20 cellular contexts compared by ENCODE assay signal in genomic region chr20:24998121-24998520, GRCh38. TPM values are rescaled to one million over a fixed set of nuclear protein-coding genes. Genes with fewer than 3 reads are reported as not detected.
"Had no signal": no experiment of that assay in that cellular context is flagged by ENCODE, and none has a peak within 500 bp of the region (broad histone marks: within the 10 kb centered on the region; RNA-seq: fewer than 3 reads in every experiment).

No MANE protein-coding gene starts in this region.

- H3K9me3 Mint-ChIP-seq: activated CD4-positive, alpha-beta memory T cell treated with anti-CD3 and anti-CD28 coated beads for 36 hours; activated naive CD8-positive, alpha-beta T cell treated with anti-CD3 and anti-CD28 coated beads, Interleukin-2, amount 50 U/mL, for 24 hours; activated T-helper 1 cell treated with anti-CD3 and anti-CD28 coated beads, Interleukin-12 subunit alpha, Interleukin-12 subunit beta, Interleukin-2, Interleukin-4 antibody, amounts not matched to agents 30 ng/mL and 10 ng/mL and 1 ng/mL, durations not matched to agents 14 hours and 24 hours and 36 hours; stimulated activated effector memory CD8-positive, alpha-beta T cell treated with anti-CD3 and anti-CD28 coated beads, Interleukin-12 subunit alpha, Interleukin-12 subunit beta, amount 100 ng/mL, for 72 hours; T-helper 2 cell treated with Interferon-gamma antibody and Interleukin-4, amounts not matched to agents 5 μg/mL and 100 μg/mL, for 36 hours had no signal

- H3K9me3 ChIP-seq: ascending aorta, SJSA1 had no signal

- H3K27me3 Mint-ChIP-seq: activated CD4-positive, alpha-beta memory T cell treated with anti-CD3 and anti-CD28 coated beads for 36 hours; activated naive CD8-positive, alpha-beta T cell treated with anti-CD3 and anti-CD28 coated beads, Interleukin-2, amount 50 U/mL, for 24 hours; memory B cell had no signal

- DNase-seq: activated CD4-positive, alpha-beta memory T cell treated with anti-CD3 and anti-CD28 coated beads for 36 hours; activated CD4-positive, alpha-beta T cell treated with anti-CD3 and anti-CD28 coated beads for 1 hour; activated naive CD4-positive, alpha-beta T cell; activated naive CD8-positive, alpha-beta T cell treated with anti-CD3 and anti-CD28 coated beads, Interleukin-2, amount 50 U/mL, for 24 hours; hypothalamus; left colon; SW 1271; trophoblast cell had no signal

- H3K27ac Mint-ChIP-seq: activated CD4-positive, alpha-beta memory T cell treated with anti-CD3 and anti-CD28 coated beads for 36 hours; activated naive CD8-positive, alpha-beta T cell treated with anti-CD3 and anti-CD28 coated beads, Interleukin-2, amount 50 U/mL, for 24 hours; activated T-helper 1 cell treated with anti-CD3 and anti-CD28 coated beads, Interleukin-12 subunit alpha, Interleukin-12 subunit beta, Interleukin-2, Interleukin-4 antibody, amounts not matched to agents 30 ng/mL and 10 ng/mL and 1 ng/mL, durations not matched to agents 14 hours and 24 hours and 36 hours; stimulated activated effector memory CD8-positive, alpha-beta T cell treated with anti-CD3 and anti-CD28 coated beads, Interleukin-12 subunit alpha, Interleukin-12 subunit beta, amount 100 ng/mL, for 72 hours; T-helper 2 cell treated with Interferon-gamma antibody and Interleukin-4, amounts not matched to agents 5 μg/mL and 100 μg/mL, for 36 hours had no signal

- H3K4me3 ChIP-seq: ascending aorta, SJSA1, skin epidermis had no signal

- ATAC-seq: activated naive CD8-positive, alpha-beta T cell treated with anti-CD3 and anti-CD28 coated beads, Interleukin-2, amount 50 U/mL, for 24 hours; left colon; stimulated activated effector memory CD8-positive, alpha-beta T cell treated with anti-CD3 and anti-CD28 coated beads, Interleukin-12 subunit alpha, Interleukin-12 subunit beta, amount 100 ng/mL, for 72 hours had no signal

- H3K36me3 ChIP-seq: ascending aorta, SJSA1 had no signal

- H3K4me3 Mint-ChIP-seq: activated CD4-positive, alpha-beta memory T cell treated with anti-CD3 and anti-CD28 coated beads for 36 hours; activated naive CD8-positive, alpha-beta T cell treated with anti-CD3 and anti-CD28 coated beads, Interleukin-2, amount 50 U/mL, for 24 hours; activated T-helper 1 cell treated with anti-CD3 and anti-CD28 coated beads, Interleukin-12 subunit alpha, Interleukin-12 subunit beta, Interleukin-2, Interleukin-4 antibody, amounts not matched to agents 30 ng/mL and 10 ng/mL and 1 ng/mL, durations not matched to agents 14 hours and 24 hours and 36 hours; memory B cell; stimulated activated effector memory CD8-positive, alpha-beta T cell treated with anti-CD3 and anti-CD28 coated beads, Interleukin-12 subunit alpha, Interleukin-12 subunit beta, amount 100 ng/mL, for 72 hours; T-helper 2 cell treated with Interferon-gamma antibody and Interleukin-4, amounts not matched to agents 5 μg/mL and 100 μg/mL, for 36 hours had no signal

- H3K27ac ChIP-seq: ascending aorta, SJSA1 had no signal

- H3K27me3 ChIP-seq: ascending aorta, SJSA1 had no signal

RNA-seq across cellular contexts. Expression of gene CST7, which starts 49.1 kb away (rescaled TPM):
- total RNA-seq: ascending aorta, bronchial epithelial cell, endothelial cell of umbilical vein, fibroblast of lung, osteoblast, SJSA1 had no signal
- polyA plus RNA-seq: endothelial cell of umbilical vein, fibroblast of lung, neural cell had no signal

RNA-seq across cellular contexts. Expression of gene ACSS1, which starts 59.8 kb away (rescaled TPM):
- polyA plus RNA-seq: neural cell had no signal
